20 cellular contexts compared by ENCODE assay signal in genomic region chr5:13045897-13046551, GRCh38.
DNase-seq lines count a peak whose midpoint lies in the region; ATAC-seq, FAIRE-seq and TF ChIP-seq lines count a peak whose summit lies in the region.
"Had no signal": no experiment of that assay in that cellular context is flagged by ENCODE, and none has a peak within 500 bp of the region (broad histone marks: within the 10 kb centered on the region; RNA-seq: fewer than 3 reads in every experiment).

No MANE protein-coding gene starts in this region.

- H3K18ac ChIP-seq in H9 (ENCODE audit: insufficient read length, low read depth, low read length), result no peak overlapping the region

- H3K23me2 ChIP-seq in H9 (ENCODE audit: insufficient read length, low read depth, low read length, poor library complexity, severe bottlenecking), result no peaks in the 10 kb centered on the region

- ATAC-seq in DND-41 (ENCODE audit: insufficient read depth, low read depth) (peak; percentile 66; the same call in 2 of the 3 replicates), WTC11 (peak; percentile 24; the same call in 1 of the 2 replicates), GM18873 (IDR thresholded peaks at IDR 0.05; ENCODE audit: low FRiP score, unreplicated experiment) (no peak)
- peak; percentile 28 for ATAC-seq in stimulated activated effector memory CD8-positive, alpha-beta T cell treated with anti-CD3 and anti-CD28 coated beads, Interleukin-12 subunit alpha, Interleukin-12 subunit beta, amount 100 ng/mL, for 72 hours

- no peak for FAIRE-seq in urothelium cell line (lab: Jason Lieb, UNC)
- FAIRE-seq: A204.1, D721Med, GM12892, GM18507 had no signal

- H4K91ac ChIP-seq in H9 (ENCODE audit: insufficient read length, low read depth, low read length), result no peak overlapping the region

- H3K36me3 ChIP-seq in DND-41 (ENCODE audit: insufficient read depth, low read length), result no peaks in the 10 kb centered on the region
- H3K36me3 ChIP-seq: BE2C had no signal

- peaks cover 15% of the 10 kb centered on the region in 2 experiments for H3K4me1 Mint-ChIP-seq in H9
- H3K4me1 Mint-ChIP-seq in WTC11, result peaks cover 20% of the 10 kb centered on the region
- H3K4me1 Mint-ChIP-seq in stimulated activated effector memory CD8-positive, alpha-beta T cell treated with anti-CD3 and anti-CD28 coated beads, Interleukin-12 subunit alpha, Interleukin-12 subunit beta, amount 100 ng/mL, for 72 hours, result no peaks in the 10 kb centered on the region
- H3K4me1 Mint-ChIP-seq: CD4-positive, CD25-positive, alpha-beta regulatory T cell had no signal

- no peak for TF ChIP-seq CTCF in DND-41 (IDR thresholded peaks at IDR 0.05; ENCODE audit: borderline replicate concordance, extremely low read depth, low read length, poor library complexity, severe bottlenecking)
- TF ChIP-seq CTCF in H9 (conservative IDR thresholded peaks at IDR 0.05), result no peak
- no peak for TF ChIP-seq CTCF in WTC11 (IDR thresholded peaks at IDR 0.05)

- H2BK12ac ChIP-seq in H9 (ENCODE audit: insufficient read length, low read depth, low read length), result no peak overlapping the region

- no peak overlapping the region for H4K8ac ChIP-seq in H9 (replicated peaks; ENCODE audit: insufficient read length, low read depth, low read length)

- H2BK20ac ChIP-seq in H9 (ENCODE audit: low read depth, low read length, poor library complexity, severe bottlenecking), result no peak overlapping the region

- no peak overlapping the region; the same call in 1 of the 2 replicates for H3K14ac ChIP-seq in H9 (ENCODE audit: insufficient read depth, low read length)

- no peak overlapping the region for H3K56ac ChIP-seq in H9 (ENCODE audit: insufficient read length, low read depth, low read length)

- H3K9me3 Mint-ChIP-seq in H9 (peaks cover 2 to 14% of the 10 kb centered on the region in 2 experiments; a peak in 2 of 5 replicates), WTC11 (peaks cover 25% of the 10 kb centered on the region)
- no peaks in the 10 kb centered on the region for H3K9me3 Mint-ChIP-seq in stimulated activated effector memory CD8-positive, alpha-beta T cell treated with anti-CD3 and anti-CD28 coated beads, Interleukin-12 subunit alpha, Interleukin-12 subunit beta, amount 100 ng/mL, for 72 hours

- H2BK5ac ChIP-seq in H9 (ENCODE audit: insufficient read length, low read length), result no peak overlapping the region

- no peak overlapping the region for H3K4me3 Mint-ChIP-seq in H9
- no peak overlapping the region for H3K4me3 Mint-ChIP-seq in WTC11
- no peak overlapping the region for H3K4me3 Mint-ChIP-seq in stimulated activated effector memory CD8-positive, alpha-beta T cell treated with anti-CD3 and anti-CD28 coated beads, Interleukin-12 subunit alpha, Interleukin-12 subunit beta, amount 100 ng/mL, for 72 hours
- H3K4me3 Mint-ChIP-seq: CD4-positive, CD25-positive, alpha-beta regulatory T cell; CD8-positive, alpha-beta memory T cell had no signal

- H3K36me3 Mint-ChIP-seq in H9 (ENCODE audit: insufficient read depth in 1 of 3, low read depth in 3 of 3) (peaks cover 2 to 15% (median 6%) of the 10 kb centered on the region in 3 experiments), WTC11 (peaks cover 13% of the 10 kb centered on the region)
- no peaks in the 10 kb centered on the region for H3K36me3 Mint-ChIP-seq in stimulated activated effector memory CD8-positive, alpha-beta T cell treated with anti-CD3 and anti-CD28 coated beads, Interleukin-12 subunit alpha, Interleukin-12 subunit beta, amount 100 ng/mL, for 72 hours
- H3K36me3 Mint-ChIP-seq: CD4-positive, CD25-positive, alpha-beta regulatory T cell had no signal

- DNase-seq in DND-41 (no peak), H9 (no peak), WTC11 (ENCODE audit: low spot score) (no peak), putamen (ENCODE audit: low spot score) (no peak), urothelium cell line (ENCODE audit: low spot score) (no peak)
- DNase-seq in stimulated activated effector memory CD8-positive, alpha-beta T cell treated with anti-CD3 and anti-CD28 coated beads, Interleukin-12 subunit alpha, Interleukin-12 subunit beta, amount 100 ng/mL, for 72 hours (ENCODE audit: low spot score in 2 of 2), result no peak
- DNase-seq: ACHN; BE2C; C1 segment of cervical spinal cord; Caco-2; CD4-positive, CD25-positive, alpha-beta regulatory T cell; CD8-positive, alpha-beta memory T cell; GDM1; HCEC 1CT had no signal

- peaks cover 4% of the 10 kb centered on the region for H3K4me1 ChIP-seq in DND-41 (ENCODE audit: insufficient read depth, low read length)
- no peaks in the 10 kb centered on the region for H3K4me1 ChIP-seq in H9 (ENCODE audit: insufficient read depth, low read length)
- H3K4me1 ChIP-seq: BE2C, Caco-2 had no signal

- H2BK15ac ChIP-seq in H9 (ENCODE audit: low read depth, low read length), result no peak overlapping the region

- CTCF ChIA-PET in WTC11 (lab: Charles Lee), result no interaction called here

- H3K27me3 ChIP-seq in DND-41 (ENCODE audit: insufficient read depth, low read length, poor library complexity) (no peaks in the 10 kb centered on the region), H9 (ENCODE audit: insufficient read depth, low read length) (no peaks in the 10 kb centered on the region)
- H3K27me3 ChIP-seq: BE2C had no signal

- H3K9me3 ChIP-seq in DND-41 (ENCODE audit: insufficient read depth, low read length, severe bottlenecking) (no peaks in the 10 kb centered on the region), H9 (ENCODE audit: control insufficient read depth, low read depth, low read length) (no peaks in the 10 kb centered on the region)
- H3K9me3 ChIP-seq: BE2C, Caco-2 had no signal

- H3K9ac ChIP-seq in DND-41 (ENCODE audit: low read depth, low read length) (no peak overlapping the region), H9 (ENCODE audit: extremely low read depth, insufficient read length, low read length) (no peak overlapping the region)

- no peak overlapping the region for H3K4me2 ChIP-seq in DND-41 (ENCODE audit: insufficient read depth, low read length)
- H3K4me2 ChIP-seq in H9 (ENCODE audit: insufficient read depth, insufficient read length, low read length), result no peak overlapping the region

- H2BK120ac ChIP-seq in H9 (ENCODE audit: low read depth, low read length, poor library complexity, severe bottlenecking), result no peak overlapping the region

- H4K5ac ChIP-seq in H9 (ENCODE audit: insufficient read length, low read depth, low read length), result no peak overlapping the region

- H2AFZ ChIP-seq in DND-41 (ENCODE audit: low read depth, low read length), result no peak overlapping the region
- no peak overlapping the region for H2AFZ ChIP-seq in H9 (ENCODE audit: low read length)

- H3K4ac ChIP-seq in H9 (ENCODE audit: low read depth, low read length), result no peak overlapping the region

- no peaks in the 10 kb centered on the region for H3K79me1 ChIP-seq in H9 (ENCODE audit: insufficient read depth, low read depth, low read length, poor library complexity, severe bottlenecking)

- H3K27ac ChIP-seq in DND-41 (ENCODE audit: low read length), result no peak overlapping the region
- no peak overlapping the region for H3K27ac ChIP-seq in H9 (ENCODE audit: insufficient read length, low read depth, low read length)
- H3K27ac ChIP-seq: HL-60 had no signal

- no peak overlapping the region for H2AK5ac ChIP-seq in H9 (ENCODE audit: insufficient read length, low read length)

- H3T11ph ChIP-seq in H9 (ENCODE audit: low read length), result no peak overlapping the region

- no peak overlapping the region for H3K4me3 ChIP-seq in DND-41 (ENCODE audit: low read depth in 1 of 2, low read length in 2 of 2)

- H3K27me3 Mint-ChIP-seq in H9 (ENCODE audit: low read depth) (no peaks in the 10 kb centered on the region), WTC11 (ENCODE audit: low read depth) (no peaks in the 10 kb centered on the region; the same call in 1 of the 2 replicates)
- H3K27me3 Mint-ChIP-seq: CD4-positive, CD25-positive, alpha-beta regulatory T cell; CD8-positive, alpha-beta memory T cell had no signal

- POLR2A ChIA-PET in WTC11 (lab: Charles Lee), result no interaction called here

- H3K23ac ChIP-seq in H9 (ENCODE audit: insufficient read length, low read depth, low read length), result no peak overlapping the region

- no CpG with 5 or more reads among the region's 3 CpGs for WGBS in H9 (ENCODE audit: extremely low coverage, insufficient read length, low lambda C conversion rate)

- H3K27ac Mint-ChIP-seq in H9, result peak overlapping the region in 2 of 3 experiments; percentile 58 to 76; a peak in 5 of 7 replicates
- no peak overlapping the region; the same call in 1 of the 2 replicates for H3K27ac Mint-ChIP-seq in WTC11
- no peak overlapping the region for H3K27ac Mint-ChIP-seq in stimulated activated effector memory CD8-positive, alpha-beta T cell treated with anti-CD3 and anti-CD28 coated beads, Interleukin-12 subunit alpha, Interleukin-12 subunit beta, amount 100 ng/mL, for 72 hours
- H3K27ac Mint-ChIP-seq: CD4-positive, CD25-positive, alpha-beta regulatory T cell had no signal

- H4K20me1 ChIP-seq in DND-41 (ENCODE audit: insufficient read depth, low read length), result no peaks in the 10 kb centered on the region
- H4K20me1 ChIP-seq in H9 (ENCODE audit: control insufficient read depth, insufficient read depth, insufficient read length), result no peaks in the 10 kb centered on the region

- H3K79me2 ChIP-seq in DND-41 (ENCODE audit: insufficient read depth, low read length), result no peaks in the 10 kb centered on the region
- H3K79me2 ChIP-seq in H9 (ENCODE audit: insufficient read depth, low read length), result no peaks in the 10 kb centered on the region

TF ChIP-seq in WTC11, 78 proteins besides CTCF, POLR2A, EP300 and RAD21 (continues in another document):
- no peak for TF ChIP-seq ERG (CRISPR knock-in tag; IDR thresholded peaks at IDR 0.05)

Comparison
In these comparisons a context has a peak if more than half of its experiments do, and no peak if none do; other contexts are left out.
1. H3K27ac Mint-ChIP-seq: peak in H9 (2 of 3); none in WTC11 (single experiment) and stimulated activated effector memory CD8-positive, alpha-beta T cell treated with anti-CD3 and anti-CD28 coated beads, Interleukin-12 subunit alpha, Interleukin-12 subunit beta, amount 100 ng/mL, for 72 hours (single experiment).